ENCODE assay signal across 10 cellular contexts in the genomic region with DNA sequence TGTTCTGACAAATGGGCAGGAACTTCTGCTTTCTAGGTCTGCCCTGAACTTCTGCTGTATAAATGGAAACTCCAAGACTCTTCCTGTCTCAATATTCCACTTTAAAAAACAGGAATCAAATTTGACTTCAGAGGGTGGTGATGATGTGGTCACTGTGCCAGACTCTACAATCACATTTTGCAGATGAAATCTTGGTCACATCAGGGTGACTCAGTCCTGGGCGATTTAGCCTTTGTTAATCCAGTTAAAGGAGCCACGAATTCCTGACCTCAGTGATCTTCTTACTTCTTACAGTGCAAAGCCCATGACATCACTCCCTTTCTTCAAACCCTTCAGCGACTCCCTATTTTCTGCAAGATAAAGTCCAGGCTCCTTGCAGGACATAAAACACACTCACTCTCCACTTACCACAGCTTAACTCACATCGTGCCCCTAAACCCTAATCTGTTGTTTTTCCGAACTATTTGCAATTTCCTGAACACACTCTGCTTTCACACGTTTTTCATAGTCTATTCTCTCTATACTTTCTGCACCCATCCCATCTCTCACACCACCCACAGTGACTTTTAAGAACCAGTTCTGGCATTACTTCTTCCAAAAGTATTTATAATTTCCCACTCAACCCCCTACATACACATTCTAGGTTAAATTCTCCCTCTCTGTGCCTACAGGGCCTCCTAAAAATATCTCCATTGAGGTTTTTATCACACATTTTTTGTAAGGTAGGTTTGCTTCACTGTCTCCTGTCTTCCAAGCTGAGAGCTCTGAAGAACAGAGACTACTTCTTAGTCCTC. TPM values are rescaled to one million over a fixed set of nuclear protein-coding genes. Genes with fewer than 3 reads are reported as not detected.
DNase-seq lines count a peak whose midpoint lies in the region; ATAC-seq lines count a peak whose summit lies in the region.
"Had no signal": no experiment of that assay in that cellular context is flagged by ENCODE, and none has a peak within 500 bp of the region (broad histone marks: within the 10 kb centered on the region; RNA-seq: fewer than 3 reads in every experiment).

No MANE protein-coding gene starts in this region.

- H3K27ac ChIP-seq in substantia nigra (ENCODE audit: low read depth, low read length, poor library complexity, severe bottlenecking), result no peak overlapping the region
- H3K27ac ChIP-seq: VCaP had no signal

- in situ Hi-C loops in Caki2 (cut with HindIII; ENCODE audit: low pct_unique_long_range_greater_than_20kb, low sequenced_read_pairs), result loop anchor here (25.0 kb wide), 1 partner anchor 149 kb away; no protein-coding TSS in a partner anchor
- in situ Hi-C loops in SK-MEL-5 (cut with HindIII; ENCODE audit: low pct_unique_long_range_greater_than_20kb, low sequenced_read_pairs), result no loop called here

- no peak for ATAC-seq in GM18858 (IDR thresholded peaks at IDR 0.05; ENCODE audit: unreplicated experiment)

- DNase-seq in Caki2 (ENCODE audit: low read depth) (peak; percentile 95), SK-MEL-5 (ENCODE audit: low read depth, low spot score) (peak; percentile 90), fibroblast of gingiva (ENCODE audit: low read depth) (peak; percentile 44), non-pigmented ciliary epithelial cell (ENCODE audit: low read depth) (peak; percentile 96), substantia nigra (lab: John Stamatoyannopoulos, UW) (no peak)
- DNase-seq in activated CD4-positive, alpha-beta T cell treated with anti-CD3 and anti-CD28 coated beads for 4 hours, result no peak
- DNase-seq in activated effector memory CD4-positive, alpha-beta T cell treated with Interleukin-2 at 50 U/mL for 16 hours, result no peak
- DNase-seq: GF-D8 had no signal

RNA-seq across cellular contexts. Expression of gene GASK1B, which starts 11.1 kb away (rescaled TPM):
- total RNA-seq in Caki2 (2014; rRNA removed; shearing (Covaris generic); ENCODE audit: low replicate concordance), result 44.9 and 84.5 TPM in 2 replicates
- 11.7 and 12.8 TPM in 2 replicates for total RNA-seq in SK-MEL-5 (2014; rRNA removed; shearing (Covaris generic))
- 24.4 and 29.9 TPM in 2 replicates for polyA plus RNA-seq in SK-MEL-5 (2015; cell fraction: cytosol; rRNA removed)
- 21.6 and 24.1 TPM in 2 replicates for polyA plus RNA-seq in SK-MEL-5 (2015; cell fraction: nucleus; rRNA removed)

RNA-seq across cellular contexts. Expression of gene TMEM144, which starts 48.5 kb away (rescaled TPM):
- total RNA-seq in Caki2 (2014; rRNA removed; shearing (Covaris generic); ENCODE audit: low replicate concordance), result 17.0 and 25.4 TPM in 2 replicates
- total RNA-seq in SK-MEL-5 (2014; rRNA removed; shearing (Covaris generic)), result 26.8 and 27.1 TPM in 2 replicates
- 13.7 and 25.6 TPM in 2 replicates for polyA plus RNA-seq in SK-MEL-5 (2015; cell fraction: cytosol; rRNA removed)
- polyA plus RNA-seq in SK-MEL-5 (2015; cell fraction: nucleus; rRNA removed), result 13.2 and 25.5 TPM in 2 replicates

Comparison
In these comparisons a context has a peak if more than half of its experiments do, and no peak if none do; other contexts are left out.
1. DNase-seq: peak in Caki2 (single experiment), SK-MEL-5 (single experiment), fibroblast of gingiva (single experiment) and non-pigmented ciliary epithelial cell (single experiment); none in substantia nigra (0 of 49), activated CD4-positive, alpha-beta T cell treated with anti-CD3 and anti-CD28 coated beads for 4 hours (0 of 2) and activated effector memory CD4-positive, alpha-beta T cell treated with Interleukin-2 at 50 U/mL for 16 hours (single experiment).